In genomic region chr5:180470966-180471582, GRCh38 we compare ENCODE assay signal across 8 cellular contexts. TPM values are rescaled to one million over a fixed set of nuclear protein-coding genes. Genes with fewer than 3 reads are reported as not detected.
DNase-seq lines count a peak whose midpoint lies in the region; ATAC-seq, FAIRE-seq and TF ChIP-seq lines count a peak whose summit lies in the region.

No MANE protein-coding gene starts in this region.

- H3K36me3 ChIP-seq in Karpas-422 (ENCODE audit: insufficient read depth, low read length), result no peaks in the 10 kb centered on the region
- no peaks in the 10 kb centered on the region for H3K36me3 ChIP-seq in K562 (ENCODE audit: control insufficient read depth, insufficient read depth, low read length)
- no peaks in the 10 kb centered on the region for H3K36me3 ChIP-seq in smooth muscle cell (ENCODE audit: low read depth)

- DNase-seq in SIG-M5 treated with dmso at 0.1 percent for 504 hours (lab: John Stamatoyannopoulos, UW; ENCODE audit: unreplicated experiment) (peak; percentile 31), SIG-M5 (lab: John Stamatoyannopoulos, UW) (no peak), Karpas-422 (peak; percentile 82), K562 (ENCODE audit: extremely low read depth in 1 of 4, low spot score in 3 of 4) (peak; percentile 72 to 79 (median 76)), iPS DF 4.7 (ENCODE audit: extremely low read depth, low spot score) (peak; percentile 30), smooth muscle cell (lab: John Stamatoyannopoulos, UW; ENCODE audit: unreplicated experiment) (no peak)
- peak; percentile 17 for DNase-seq in T-helper 2 cell treated with Interferon-gamma antibody and Interleukin-4, amounts not matched to agents 5 μg/mL and 100 μg/mL, for 36 hours (ENCODE audit: low spot score)

- no peaks in the 10 kb centered on the region for H3K9me2 ChIP-seq in Karpas-422 (replicated peaks; ENCODE audit: insufficient read depth, low read length)

- in situ Hi-C loops in K562 (cut with MboI), result no loop called here

- peaks cover 8% of the 10 kb centered on the region for H3K27me3 Mint-ChIP-seq in T-helper 2 cell treated with Interferon-gamma antibody and Interleukin-4, amounts not matched to agents 5 μg/mL and 100 μg/mL, for 36 hours (ENCODE audit: low read depth)

- H3K27ac Mint-ChIP-seq in T-helper 2 cell treated with Interferon-gamma antibody and Interleukin-4, amounts not matched to agents 5 μg/mL and 100 μg/mL, for 36 hours, result no peak overlapping the region

- no peaks in the 10 kb centered on the region for H3K9me1 ChIP-seq in K562 (ENCODE audit: control insufficient read depth, insufficient read depth, low read length)

- H3K27ac ChIP-seq in Karpas-422 (ENCODE audit: low read length), result no peak overlapping the region
- no peak overlapping the region for H3K27ac ChIP-seq in K562 (ENCODE audit: extremely low read depth, low read depth, low read length)
- H3K27ac ChIP-seq in smooth muscle cell (ENCODE audit: low read depth), result no peak overlapping the region

- H3K4me2 ChIP-seq in Karpas-422 (ENCODE audit: low read depth, low read length, poor library complexity, severe bottlenecking) (no peak overlapping the region), K562 (ENCODE audit: insufficient read depth, low read length) (no peak overlapping the region), smooth muscle cell (no peak overlapping the region)

- peak; percentile 53 to 80 for TF ChIP-seq RAD21 in K562 (CRISPR knock-in tag; conservative IDR thresholded peaks at IDR 0.05 in 1 of 2, IDR thresholded peaks at IDR 0.05 in 1 of 2)

- H3K4me1 ChIP-seq in Karpas-422 (ENCODE audit: low read length) (no peaks in the 10 kb centered on the region), K562 (replicated peaks in 1 of 2; ENCODE audit: control insufficient read depth in 2 of 2, insufficient read depth in 2 of 2, low read length in 2 of 2) (peaks cover 0 to 11% of the 10 kb centered on the region in 2 experiments; a peak in 2 of 5 replicates), smooth muscle cell (ENCODE audit: low read depth) (no peaks in the 10 kb centered on the region)

- H3F3A ChIP-seq in smooth muscle cell (ENCODE audit: low read depth), result no peaks in the 10 kb centered on the region

- H3K27me3 ChIP-seq in Karpas-422 (ENCODE audit: low read length), result no peaks in the 10 kb centered on the region
- peaks cover 6 to 66% of the 10 kb centered on the region in 2 experiments for H3K27me3 ChIP-seq in K562 (ENCODE audit: control insufficient read depth in 2 of 2, insufficient read depth in 2 of 2, low read length in 2 of 2)
- no peaks in the 10 kb centered on the region for H3K27me3 ChIP-seq in smooth muscle cell (ENCODE audit: low read depth)

- WGBS in K562 (ENCODE audit: insufficient coverage, low coverage, missing lambda C conversion rate), result 5% methylated on average over 16 of the region's 16 CpGs
- WGBS in smooth muscle cell (ENCODE audit: low lambda C conversion rate), result 36% methylated on average over 16 of the region's 16 CpGs

- H3K9me3 ChIP-seq in Karpas-422 (ENCODE audit: low read length) (no peaks in the 10 kb centered on the region), K562 (replicated peaks; ENCODE audit: control insufficient read depth, insufficient read depth, low read depth, low read length) (no peaks in the 10 kb centered on the region), smooth muscle cell (replicated peaks; ENCODE audit: low read depth) (no peaks in the 10 kb centered on the region)

- H3K9ac ChIP-seq in Karpas-422 (ENCODE audit: low read length) (no peak overlapping the region), K562 (ENCODE audit: insufficient read depth in 1 of 2, low read depth in 2 of 2, low read length in 2 of 2) (no peak overlapping the region), smooth muscle cell (ENCODE audit: low read depth) (no peak overlapping the region)

- H3K9me3 Mint-ChIP-seq in T-helper 2 cell treated with Interferon-gamma antibody and Interleukin-4, amounts not matched to agents 5 μg/mL and 100 μg/mL, for 36 hours, result no peaks in the 10 kb centered on the region

- H3K79me2 ChIP-seq in Karpas-422 (ENCODE audit: low read length) (no peaks in the 10 kb centered on the region), K562 (ENCODE audit: control insufficient read depth, insufficient read depth, low read length) (no peaks in the 10 kb centered on the region), smooth muscle cell (ENCODE audit: low read depth) (no peaks in the 10 kb centered on the region)

- POLR2A ChIA-PET in K562 (lab: Yijun Ruan, JAX), result interaction anchor here (0.6 to 0.8 kb wide), 3 partner anchors 10 to 337 kb away, joined by 3 read pairs; no protein-coding TSS in a partner anchor

- peak; percentile 96 for FAIRE-seq in K562 (lab: Jason Lieb, UNC)

- no TSS peak for BruUV-seq in K562 (replicated peaks; lab: Mats Ljungman, UMichigan)

- H3K4me3 ChIP-seq in Karpas-422 (ENCODE audit: low read length), result no peak overlapping the region
- no peak overlapping the region for H3K4me3 ChIP-seq in K562
- H3K4me3 ChIP-seq in smooth muscle cell, result no peak overlapping the region

- TF ChIP-seq POLR2A in K562 (conservative IDR thresholded peaks at IDR 0.05), result no peak

- intact Hi-C loops in K562 (cut with micrococcal nuclease), result loop anchor here (2.0 to 5.0 kb wide), 4 partner anchors 136 to 344 kb away; partner anchors contain the start of gene MAPK9

- CTCF ChIA-PET in K562 (lab: Yijun Ruan, JAX; ENCODE audit: low intra/inter-chr PET ratio), result interaction anchor here (1.0 to 2.3 kb wide), 2 partner anchors 177 to 247 kb away, joined by 3 to 11 read pairs; no protein-coding TSS in a partner anchor

- H3K4me3 Mint-ChIP-seq in T-helper 2 cell treated with Interferon-gamma antibody and Interleukin-4, amounts not matched to agents 5 μg/mL and 100 μg/mL, for 36 hours, result no peak overlapping the region

- no peaks in the 10 kb centered on the region for H3K4me1 Mint-ChIP-seq in T-helper 2 cell treated with Interferon-gamma antibody and Interleukin-4, amounts not matched to agents 5 μg/mL and 100 μg/mL, for 36 hours (ENCODE audit: low read depth)

- ATAC-seq in K562 (peak; percentile 89), GM18870 (IDR thresholded peaks at IDR 0.05; ENCODE audit: unreplicated experiment) (no peak)

- H2AFZ ChIP-seq in Karpas-422 (ENCODE audit: low read length) (no peak overlapping the region), K562 (ENCODE audit: low read depth, low read length) (no peak overlapping the region), smooth muscle cell (ENCODE audit: low read depth) (no peak overlapping the region)

- H4K20me1 ChIP-seq in Karpas-422 (ENCODE audit: insufficient read depth, low read depth, low read length) (no peaks in the 10 kb centered on the region), K562 (replicated peaks; ENCODE audit: control insufficient read depth, insufficient read depth, low read length) (peaks cover 14% of the 10 kb centered on the region; the same call in 1 of the 2 replicates), smooth muscle cell (ENCODE audit: low read depth) (no peaks in the 10 kb centered on the region)

- no peak for TF ChIP-seq EP300 in K562 (IDR thresholded peaks at IDR 0.05; ENCODE audit: low read length)

- TF ChIP-seq CTCF in K562 (IDR thresholded peaks at IDR 0.05 in 2 of 3, conservative IDR thresholded peaks at IDR 0.05 in 1 of 3; ENCODE audit: insufficient read depth in 2 of 3, low read depth in 1 of 3, low read length in 3 of 3) (peak; percentile 81 to 89 (median 89)), smooth muscle cell (IDR thresholded peaks at IDR 0.05; ENCODE audit: borderline replicate concordance, insufficient read depth, poor library complexity, severe bottlenecking) (peak; percentile 90)

- H3K36me3 Mint-ChIP-seq in T-helper 2 cell treated with Interferon-gamma antibody and Interleukin-4, amounts not matched to agents 5 μg/mL and 100 μg/mL, for 36 hours (ENCODE audit: low read depth), result no peaks in the 10 kb centered on the region

TF ChIP-seq in K562, 482 proteins besides CTCF, POLR2A, EP300 and RAD21:
- TF ChIP-seq ZBTB7A (IDR thresholded peaks at IDR 0.05; ENCODE audit: borderline replicate concordance, control insufficient read depth, low read depth, low read length), result peak; percentile 60
- 0 out of 2 replicates have a peak, but pooled peaks have one; percentile 22 for TF ChIP-seq CC2D1A (IDR thresholded peaks at IDR 0.05)
- peak; percentile 40; the same call in 1 of the 2 replicates for TF ChIP-seq RB1 (IDR thresholded peaks at IDR 0.05; ENCODE audit: low read depth)
- TF ChIP-seq CHD2 (IDR thresholded peaks at IDR 0.05; ENCODE audit: low read depth, low read length), result no peak
- TF ChIP-seq MTA3 (IDR thresholded peaks at IDR 0.05; ENCODE audit: borderline replicate concordance), result 0 out of 2 replicates have a peak, but pooled peaks have one; percentile 35
- peak; percentile 68 for TF ChIP-seq SMC3 (conservative IDR thresholded peaks at IDR 0.05; ENCODE audit: insufficient read depth, low read depth, low read length)
- TF ChIP-seq CEBPG (CRISPR knock-in tag; IDR thresholded peaks at IDR 0.05), result no peak
- no peak for TF ChIP-seq CEBPG (tag; conservative IDR thresholded peaks at IDR 0.05 in 1 of 2, IDR thresholded peaks at IDR 0.05 in 1 of 2)
- TF ChIP-seq ARID2 (IDR thresholded peaks at IDR 0.05), result peak; percentile 40; the same call in 1 of the 2 replicates
TF ChIP-seq in K562: peak in this region for 6.

RNA-seq across cellular contexts. Expression of gene CNOT6, which starts 23.1 kb away (rescaled TPM):
- total RNA-seq in Karpas-422 (2014; rRNA removed; shearing (Covaris generic); ENCODE audit: low replicate concordance), result 10.4 and 20.1 TPM in 2 replicates
- total RNA-seq in K562 (2011; cell fraction: chromatin; rRNA removed; ENCODE audit: low replicate concordance), result 18.3 and 46.1 TPM in 2 replicates
- 6.3 and 7.8 TPM in 2 replicates for total RNA-seq in K562 (2011; cell fraction: nucleolus; rRNA removed)
- total RNA-seq in K562 (2011; cell fraction: nucleoplasm; rRNA removed), result 21.6 and 31.5 TPM in 2 replicates
- total RNA-seq in K562 (2014; rRNA removed) (10.1 and 10.9 TPM in 2 replicates), K562 (2014; rRNA removed; fragmentation: Illumina TruSeq; extraction: Trizol) (14.0 and 16.2 TPM in 2 replicates), K562 (2015; rRNA removed; fragmentation: Illumina TruSeq; extraction: Trizol) (11.7 and 12.6 TPM in 2 replicates), K562 (2021) (24.4 and 32.4 TPM in 2 replicates), smooth muscle cell (19.1 and 19.7 TPM in 2 replicates)
- polyA plus RNA-seq in K562 (2011; rRNA removed) (26.0 and 30.3 TPM in 2 replicates), K562 (2014; fragmentation: Illumina TruSeq; extraction: Trizol) (21.2 and 22.6 TPM in 2 replicates), K562 (2014; fragmentation: Nextera tagmentation; extraction: Ambion mirVana) (1 to 10 TPM; 4.9 to 7.9 TPM), K562 (2014; rRNA removed) (16.1 and 18.5 TPM in 2 replicates), smooth muscle cell (6.2 and 6.6 TPM in 2 replicates)
- 7.6 and 14.5 TPM in 2 replicates for polyA plus RNA-seq in K562 (2011; cell fraction: cytosol; rRNA removed)
- 11.3 and 11.7 TPM in 2 replicates for polyA plus RNA-seq in K562 (2011; cell fraction: nucleus; rRNA removed)
- 11.3 and 16.2 TPM in 2 replicates for polyA plus RNA-seq in K562 (2012)
- 38.2 and 39.5 TPM in 2 replicates for polyA minus RNA-seq in K562 (2011; rRNA and poly(A)+ RNA removed)
- 15.0 and 18.5 TPM in 2 replicates for polyA minus RNA-seq in K562 (2011; cell fraction: cytosol; rRNA and poly(A)+ RNA removed)
- polyA minus RNA-seq in K562 (2011; cell fraction: nucleus; rRNA and poly(A)+ RNA removed), result 5.1 and 9.3 TPM in 2 replicates

Comparison
In these comparisons a context has a peak if more than half of its experiments do, and no peak if none do; other contexts are left out.
1. DNase-seq: peak in SIG-M5 treated with dmso at 0.1 percent for 504 hours (single experiment), Karpas-422 (single experiment), T-helper 2 cell treated with Interferon-gamma antibody and Interleukin-4, amounts not matched to agents 5 μg/mL and 100 μg/mL, for 36 hours (single experiment), K562 (4 of 4) and iPS DF 4.7 (single experiment); none in SIG-M5 (single experiment) and smooth muscle cell (single experiment).